ENCODE assay signal across 12 cellular contexts in genomic region chr17:18089613-18090012, GRCh38. TPM values are rescaled to one million over a fixed set of nuclear protein-coding genes. Genes with fewer than 3 reads are reported as not detected.
A peak's percentile ranks its signal among the peaks of the same experiment; 100 is the strongest.
DNase-seq lines count a peak whose midpoint lies in the region; ATAC-seq, FAIRE-seq and TF ChIP-seq lines count a peak whose summit lies in the region.
"Had no signal": no experiment of that assay in that cellular context is flagged by ENCODE, and none has a peak within 500 bp of the region (broad histone marks: within the 10 kb centered on the region; RNA-seq: fewer than 3 reads in every experiment).

No MANE protein-coding gene starts in this region.

- ATAC-seq in T-cell (replicated peaks in 1 of 4) = no peak
- ATAC-seq in stimulated activated naive B cell treated with anti-CD40 and anti-IgM and Interleukin-4, amounts not matched to agents 10 μg/mL and 1 μg/mL and 100 μg/mL, for 72 hours (replicated peaks) = no peak
- no peak for ATAC-seq in HG02763 (IDR thresholded peaks at IDR 0.05; ENCODE audit: unreplicated experiment)

- H2AK5ac ChIP-seq in H1 (ENCODE audit: low read depth, low read length) (no peak overlapping the region), neuronal stem cell (ENCODE audit: low read depth, low read length) (no peak overlapping the region)

- no peak overlapping the region for H3K4ac ChIP-seq in H1 (replicated peaks; ENCODE audit: insufficient read length, low read depth, low read length)
- H3K4ac ChIP-seq in neuronal stem cell (ENCODE audit: low read length) = no peak overlapping the region

- no peaks in the 10 kb centered on the region for H3K9me3 Mint-ChIP-seq in activated naive CD4-positive, alpha-beta T cell treated with anti-CD3 and anti-CD28 coated beads, Interleukin-2, amount 50 U/mL, for 24 hours
- no peaks in the 10 kb centered on the region for H3K9me3 Mint-ChIP-seq in T-cell
- H3K9me3 Mint-ChIP-seq in stimulated activated naive B cell treated with anti-CD40 and anti-IgM and Interleukin-4, amounts not matched to agents 10 μg/mL and 1 μg/mL and 100 μg/mL, for 72 hours = no peaks in the 10 kb centered on the region

- H3K9me3 ChIP-seq in H1 (ENCODE audit: insufficient read depth in 2 of 2, low read depth in 1 of 2, low read length in 1 of 2) = no peaks in the 10 kb centered on the region
- no peaks in the 10 kb centered on the region for H3K9me3 ChIP-seq in neuronal stem cell (replicated peaks in 1 of 2; ENCODE audit: control insufficient read depth in 2 of 2, insufficient read depth in 1 of 2, low read depth in 1 of 2, low read length in 2 of 2)
- H3K9me3 ChIP-seq: upper lobe of left lung had no signal

- H2BK15ac ChIP-seq in H1 (ENCODE audit: low read length) (no peak overlapping the region), neuronal stem cell (ENCODE audit: low read length) (no peak overlapping the region)

- POLR2A ChIA-PET in T-cell (lab: Charles Lee) = no interaction called here
- POLR2A ChIA-PET in H1 (lab: Charles Lee; ENCODE audit: partially characterized antibody) = interaction anchor here (0.7 to 2.3 kb wide), 6 partner anchors 9 to 253 kb away, joined by 3 to 9 read pairs (median 4); partner anchors contain the start of gene SREBF1

- H3K79me1 ChIP-seq in H1 (ENCODE audit: low read depth, low read length) = peaks cover 7% of the 10 kb centered on the region
- peaks cover 6% of the 10 kb centered on the region for H3K79me1 ChIP-seq in neuronal stem cell (ENCODE audit: low read depth, low read length)

- TF ChIP-seq RAD21 in H1 (IDR thresholded peaks at IDR 0.05 in 1 of 2, conservative IDR thresholded peaks at IDR 0.05 in 1 of 2; ENCODE audit: low read depth in 2 of 2, low read length in 2 of 2) = no peak

- no peak for DNase-seq in activated naive CD4-positive, alpha-beta T cell treated with Interleukin-2 at 50 U/mL for 16 hours
- DNase-seq in T-cell = no peak
- no peak for DNase-seq in H1 (ENCODE audit: low read depth in 1 of 2, low spot score in 2 of 2)
- no peak for DNase-seq in stimulated activated naive B cell treated with anti-CD40 and anti-IgM and Interleukin-4, amounts not matched to agents 10 μg/mL and 1 μg/mL and 100 μg/mL, for 72 hours
- DNase-seq in neuronal stem cell (ENCODE audit: low spot score) = no peak
- DNase-seq in superior temporal gyrus (ENCODE audit: extremely low spot score) = no peak
- DNase-seq: mesendoderm, NCI-H1694, NCI-H526, upper lobe of left lung had no signal

- H2BK120ac ChIP-seq in H1 (replicated peaks; ENCODE audit: low read depth, low read length) = no peak overlapping the region
- no peak overlapping the region for H2BK120ac ChIP-seq in neuronal stem cell (ENCODE audit: low read depth, low read length)

- no peaks in the 10 kb centered on the region for H4K20me1 ChIP-seq in H1 (replicated peaks in 1 of 2; ENCODE audit: control insufficient read depth in 1 of 2, insufficient read depth in 2 of 2, low read length in 2 of 2)

- H2BK12ac ChIP-seq in H1 (ENCODE audit: low read depth, low read length) (no peak overlapping the region), neuronal stem cell (ENCODE audit: low read length) (no peak overlapping the region)

- H3K27me3 Mint-ChIP-seq in activated naive CD4-positive, alpha-beta T cell treated with anti-CD3 and anti-CD28 coated beads, Interleukin-2, amount 50 U/mL, for 24 hours = no peaks in the 10 kb centered on the region
- H3K27me3 Mint-ChIP-seq in T-cell = no peaks in the 10 kb centered on the region
- no peaks in the 10 kb centered on the region for H3K27me3 Mint-ChIP-seq in stimulated activated naive B cell treated with anti-CD40 and anti-IgM and Interleukin-4, amounts not matched to agents 10 μg/mL and 1 μg/mL and 100 μg/mL, for 72 hours

- H3K23me2 ChIP-seq in H1 (ENCODE audit: low read depth, low read length) = peaks cover 7% of the 10 kb centered on the region; the same call in 1 of the 2 replicates

- no peak for FAIRE-seq in H1 (lab: Jason Lieb, UNC)

- no peak overlapping the region; a peak in 1 of 4 replicates for H3K4me2 ChIP-seq in H1 (ENCODE audit: insufficient read depth in 1 of 2, low read depth in 2 of 2, low read length in 2 of 2)
- no peak overlapping the region for H3K4me2 ChIP-seq in neuronal stem cell (ENCODE audit: insufficient read depth, low read length, poor library complexity, severe bottlenecking)

- CTCF ChIA-PET in T-cell (lab: Charles Lee) = interaction anchor here in 1 of 2 donors (0.7 kb wide), 1 partner anchor 38 kb away, joined by 7 read pairs; no protein-coding TSS in a partner anchor
- CTCF ChIA-PET in H1 (lab: Charles Lee; ENCODE audit: partially characterized antibody) = interaction anchor here (1.1 kb wide), 2 partner anchors 13 to 52 kb away, joined by 3 read pairs; no protein-coding TSS in a partner anchor

- no peak overlapping the region for H2BK20ac ChIP-seq in H1 (ENCODE audit: low read length)

- H2AFZ ChIP-seq in H1 (ENCODE audit: low read length) (no peak overlapping the region), neuronal stem cell (ENCODE audit: low read length) (no peak overlapping the region)

- TF ChIP-seq EP300 in H1 (IDR thresholded peaks at IDR 0.05; ENCODE audit: borderline replicate concordance in 1 of 2, low read depth in 2 of 2, low read length in 2 of 2) = no peak

- peaks cover 2 to 3% (median 3%) of the 10 kb centered on the region in 4 experiments; a peak in 4 of 7 replicates for H3K4me1 ChIP-seq in H1 (replicated peaks in 1 of 4; ENCODE audit: control insufficient read depth in 3 of 4, insufficient read depth in 4 of 4, low read length in 3 of 4)
- peaks cover 0 to 6% of the 10 kb centered on the region in 2 donors for H3K4me1 ChIP-seq in neuronal stem cell (ENCODE audit: control insufficient read depth in 2 of 2, insufficient read depth in 1 of 2, low read depth in 1 of 2, low read length in 2 of 2)

- no peak overlapping the region for H4K8ac ChIP-seq in H1 (ENCODE audit: extremely low read depth, insufficient read depth, low read length)
- no peak overlapping the region for H4K8ac ChIP-seq in neuronal stem cell (ENCODE audit: low read depth, low read length)

- no peak overlapping the region for H3K27ac ChIP-seq in H1 (ENCODE audit: low read depth, low read length)
- no peak overlapping the region for H3K27ac ChIP-seq in neuronal stem cell (replicated peaks; ENCODE audit: low read length)

- no peak overlapping the region for H3K56ac ChIP-seq in H1 (replicated peaks; ENCODE audit: insufficient read length, low read depth, low read length)

- H3K36me3 Mint-ChIP-seq in activated naive CD4-positive, alpha-beta T cell treated with anti-CD3 and anti-CD28 coated beads, Interleukin-2, amount 50 U/mL, for 24 hours = peaks cover 10% of the 10 kb centered on the region
- H3K36me3 Mint-ChIP-seq in T-cell = peaks cover 10% of the 10 kb centered on the region
- peaks cover 30 to 39% of the 10 kb centered on the region in 2 donors for H3K36me3 Mint-ChIP-seq in stimulated activated naive B cell treated with anti-CD40 and anti-IgM and Interleukin-4, amounts not matched to agents 10 μg/mL and 1 μg/mL and 100 μg/mL, for 72 hours

- H4K91ac ChIP-seq in H1 (replicated peaks; ENCODE audit: insufficient read length, low read length) = no peak overlapping the region
- no peak overlapping the region for H4K91ac ChIP-seq in neuronal stem cell (ENCODE audit: low read depth, low read length, poor library complexity)

- H3K4me1 Mint-ChIP-seq in activated naive CD4-positive, alpha-beta T cell treated with anti-CD3 and anti-CD28 coated beads, Interleukin-2, amount 50 U/mL, for 24 hours = peaks cover 32% of the 10 kb centered on the region
- H3K4me1 Mint-ChIP-seq in T-cell = peaks cover 32 to 36% (median 34%) of the 10 kb centered on the region in 3 donors
- H3K4me1 Mint-ChIP-seq in stimulated activated naive B cell treated with anti-CD40 and anti-IgM and Interleukin-4, amounts not matched to agents 10 μg/mL and 1 μg/mL and 100 μg/mL, for 72 hours = peaks cover 20 to 40% of the 10 kb centered on the region in 2 donors

- H3K27me3 ChIP-seq in H1 (replicated peaks in 1 of 4; ENCODE audit: control insufficient read depth in 3 of 4, extremely low read depth in 1 of 4, insufficient read depth in 3 of 4, low read length in 3 of 4) (no peaks in the 10 kb centered on the region), neuronal stem cell (ENCODE audit: control insufficient read depth in 3 of 3, insufficient read depth in 3 of 3, low read depth in 1 of 3, low read length in 3 of 3) (no peaks in the 10 kb centered on the region)
- H3K27me3 ChIP-seq: upper lobe of left lung had no signal

- H3K36me3 ChIP-seq in H1 (ENCODE audit: control insufficient read depth in 2 of 4, insufficient read depth in 4 of 4, low read length in 3 of 4) (peaks cover 3 to 10% (median 6%) of the 10 kb centered on the region in 4 experiments; a peak in 5 of 8 replicates), neuronal stem cell (replicated peaks in 1 of 2; ENCODE audit: control insufficient read depth in 2 of 2, insufficient read depth in 2 of 2, low read length in 2 of 2) (peaks cover 6 to 33% of the 10 kb centered on the region in 2 donors)

- 90% methylated on average over 2 of the region's 2 CpGs; no CpG with 5 or more reads in 1 of the 2 experiments for WGBS in H1 (ENCODE audit: extremely low coverage in 1 of 2, insufficient coverage in 1 of 2, insufficient read length in 1 of 2, insufficient replicate concordance in 2 of 2, low coverage in 1 of 2, low lambda C conversion rate in 2 of 2, missing lambda C conversion rate in 1 of 2), 2 experiments
- WGBS in neuronal stem cell (ENCODE audit: extremely low coverage in 2 of 2, insufficient read length in 2 of 2, insufficient replicate concordance in 1 of 2), 2 donors = no CpG with 5 or more reads among the region's 2 CpGs

- H2BK5ac ChIP-seq in H1 (ENCODE audit: low read depth, low read length) = no peak overlapping the region
- no peak overlapping the region for H2BK5ac ChIP-seq in neuronal stem cell (ENCODE audit: low read length)

- peak overlapping the region; percentile 88 for H3K27ac Mint-ChIP-seq in activated naive CD4-positive, alpha-beta T cell treated with anti-CD3 and anti-CD28 coated beads, Interleukin-2, amount 50 U/mL, for 24 hours
- H3K27ac Mint-ChIP-seq in T-cell = peak overlapping the region; percentile 48 to 75
- H3K27ac Mint-ChIP-seq in stimulated activated naive B cell treated with anti-CD40 and anti-IgM and Interleukin-4, amounts not matched to agents 10 μg/mL and 1 μg/mL and 100 μg/mL, for 72 hours = peak overlapping the region; percentile 38

- H3K9ac ChIP-seq in H1 (replicated peaks in 1 of 4; ENCODE audit: extremely low read depth in 1 of 4, low read depth in 3 of 4, low read length in 3 of 4) (no peak overlapping the region), neuronal stem cell (ENCODE audit: low read depth, low read length, poor library complexity) (no peak overlapping the region)

- peaks cover 3 to 20% of the 10 kb centered on the region in 2 experiments; a peak in 3 of 4 replicates for H3K79me2 ChIP-seq in H1 (ENCODE audit: control insufficient read depth in 1 of 2, insufficient read depth in 2 of 2, low read length in 2 of 2)

- peak overlapping the region; percentile 100 for H3K4me3 Mint-ChIP-seq in activated naive CD4-positive, alpha-beta T cell treated with anti-CD3 and anti-CD28 coated beads, Interleukin-2, amount 50 U/mL, for 24 hours
- H3K4me3 Mint-ChIP-seq in T-cell = peak overlapping the region; percentile 45 to 95 (median 61)
- H3K4me3 Mint-ChIP-seq in stimulated activated naive B cell treated with anti-CD40 and anti-IgM and Interleukin-4, amounts not matched to agents 10 μg/mL and 1 μg/mL and 100 μg/mL, for 72 hours = peak overlapping the region; percentile 0 to 26

- H3K14ac ChIP-seq in H1 (ENCODE audit: insufficient read length) (no peak overlapping the region), neuronal stem cell (ENCODE audit: low read length) (no peak overlapping the region)

- H3K18ac ChIP-seq in H1 (ENCODE audit: extremely low read depth, low read length) (no peak overlapping the region), neuronal stem cell (ENCODE audit: low read length) (no peak overlapping the region)

- H3K23ac ChIP-seq in H1 (ENCODE audit: insufficient read length) = no peak overlapping the region
- H3K23ac ChIP-seq in neuronal stem cell (ENCODE audit: low read depth, low read length, poor library complexity) = no peak overlapping the region

- no peak for TF ChIP-seq POLR2A in H1 (IDR thresholded peaks at IDR 0.05; ENCODE audit: control extremely low read depth in 1 of 2, low read depth in 2 of 2, low read length in 2 of 2)

- no peak overlapping the region for H4K5ac ChIP-seq in H1 (ENCODE audit: insufficient read length, low read depth, low read length)

- no peak for TF ChIP-seq CTCF in H1 (IDR thresholded peaks at IDR 0.05; ENCODE audit: control extremely low read depth in 1 of 3, insufficient read depth in 1 of 3, low read depth in 1 of 3, low read length in 3 of 3)

- no peak overlapping the region for H3K4me3 ChIP-seq in H1 (ENCODE audit: extremely low read depth in 1 of 4, insufficient read depth in 2 of 4, low read depth in 3 of 4, low read length in 4 of 4)
- peak overlapping the region in 1 of 2 donors; percentile 51 for H3K4me3 ChIP-seq in neuronal stem cell (ENCODE audit: low read length in 2 of 2)

RNA-seq across cellular contexts. Expression of gene DRG2, which starts 1.9 kb away (rescaled TPM):
- 10 to 100 TPM; 48.1 to 65.7 (median 57.3) TPM for total RNA-seq in T-cell
- 44.6 and 50.1 TPM in 2 replicates for total RNA-seq in H1 (2021; fragmentation: NEBNext Ultra II Directional; extraction: Animal tissue kit (Norgen Biotek cat#: 25700))
- 47.8 and 57.5 TPM in 2 replicates for polyA plus RNA-seq in H1 (2011; rRNA removed)
- 53.2 TPM for polyA plus RNA-seq in H1 (2011; cell fraction: cytosol; rRNA removed)
- polyA plus RNA-seq in H1 (2011; cell fraction: nucleus; rRNA removed) = 84.6 TPM
- 45.5 to 54.2 TPM (median 52.2 TPM) in 4 replicates for polyA plus RNA-seq in H1 (2012, experiment 1 of 2)
- 67.7 TPM for polyA plus RNA-seq in H1 (2012, experiment 2 of 2)
- polyA plus RNA-seq in H1 (2013, experiment 1 of 2) = 29.2 TPM
- 27.1 TPM for polyA plus RNA-seq in H1 (2013, experiment 2 of 2)
- 45.4 and 60.9 TPM in 2 replicates for polyA minus RNA-seq in H1 (2011; rRNA and poly(A)+ RNA removed)
- polyA minus RNA-seq in H1 (2011; cell fraction: cytosol; rRNA and poly(A)+ RNA removed) = 29.4 TPM
- 70.4 TPM for polyA minus RNA-seq in H1 (2011; cell fraction: nucleus; rRNA and poly(A)+ RNA removed)
- polyA plus RNA-seq in neuronal stem cell (2013, experiment 1 of 2) = 21.8 TPM
- 20.9 TPM for polyA plus RNA-seq in neuronal stem cell (2013, experiment 2 of 2)

RNA-seq across cellular contexts. Expression of gene MYO15A, which starts 18.9 kb away (rescaled TPM):
- total RNA-seq in T-cell = 1 to 10 TPM in 4 of 5 donors, under 1 TPM in 1; 0.76 to 1.9 (median 1.3) TPM
- 1.5 and 1.6 TPM in 2 replicates for total RNA-seq in H1 (2021; fragmentation: NEBNext Ultra II Directional; extraction: Animal tissue kit (Norgen Biotek cat#: 25700))
- 4.2 and 5.5 TPM in 2 replicates for polyA plus RNA-seq in H1 (2011; rRNA removed)
- polyA plus RNA-seq in H1 (2011; cell fraction: cytosol; rRNA removed) = 5.4 TPM
- 22.4 TPM for polyA plus RNA-seq in H1 (2011; cell fraction: nucleus; rRNA removed)
- 2.0 to 4.0 TPM (median 3.2 TPM) in 4 replicates for polyA plus RNA-seq in H1 (2012, experiment 1 of 2)
- 1.1 TPM for polyA plus RNA-seq in H1 (2012, experiment 2 of 2)
- 1.2 TPM for polyA plus RNA-seq in H1 (2013, experiment 1 of 2)
- 0.94 TPM for polyA plus RNA-seq in H1 (2013, experiment 2 of 2)
- polyA minus RNA-seq in H1 (2011; rRNA and poly(A)+ RNA removed) = 1.7 and 3.2 TPM in 2 replicates
- polyA minus RNA-seq in H1 (2011; cell fraction: cytosol; rRNA and poly(A)+ RNA removed) = 1.7 TPM
- polyA minus RNA-seq in H1 (2011; cell fraction: nucleus; rRNA and poly(A)+ RNA removed) = 7.4 TPM
- 1.3 TPM for polyA plus RNA-seq in neuronal stem cell (2013, experiment 1 of 2)
- polyA plus RNA-seq in neuronal stem cell (2013, experiment 2 of 2) = 1.4 TPM

RNA-seq across cellular contexts. Expression of gene GID4, which starts 50.4 kb away (rescaled TPM):
- total RNA-seq in T-cell = 10 to 100 TPM in 2 of 5 donors, 1 to 10 TPM in 3; 7.9 to 12.3 (median 10.0) TPM
- 15.0 and 15.2 TPM in 2 replicates for total RNA-seq in H1 (2021; fragmentation: NEBNext Ultra II Directional; extraction: Animal tissue kit (Norgen Biotek cat#: 25700))
- polyA plus RNA-seq in H1 (2011; rRNA removed) = 5.4 and 5.6 TPM in 2 replicates
- 6.2 TPM for polyA plus RNA-seq in H1 (2011; cell fraction: cytosol; rRNA removed)
- polyA plus RNA-seq in H1 (2011; cell fraction: nucleus; rRNA removed) = 6.3 TPM
- polyA plus RNA-seq in H1 (2012, experiment 1 of 2) = 7.2 to 9.3 TPM (median 8.4 TPM) in 4 replicates
- 4.6 TPM for polyA plus RNA-seq in H1 (2012, experiment 2 of 2)
- 5.7 TPM for polyA plus RNA-seq in H1 (2013, experiment 1 of 2)
- polyA plus RNA-seq in H1 (2013, experiment 2 of 2) = 6.2 TPM
- 15.1 and 24.7 TPM in 2 replicates for polyA minus RNA-seq in H1 (2011; rRNA and poly(A)+ RNA removed)
- 9.4 TPM for polyA minus RNA-seq in H1 (2011; cell fraction: cytosol; rRNA and poly(A)+ RNA removed)
- 13.3 TPM for polyA minus RNA-seq in H1 (2011; cell fraction: nucleus; rRNA and poly(A)+ RNA removed)
- polyA plus RNA-seq in neuronal stem cell (2013, experiment 1 of 2) = 9.7 TPM
- polyA plus RNA-seq in neuronal stem cell (2013, experiment 2 of 2) = 10.5 TPM

RNA-seq across cellular contexts. Expression of gene ATPAF2, which starts 50.6 kb away (rescaled TPM):
- total RNA-seq in T-cell = 10 to 100 TPM; 23.6 to 32.9 (median 27.7) TPM
- 22.9 and 23.3 TPM in 2 replicates for total RNA-seq in H1 (2021; fragmentation: NEBNext Ultra II Directional; extraction: Animal tissue kit (Norgen Biotek cat#: 25700))
- 19.6 and 28.3 TPM in 2 replicates for polyA plus RNA-seq in H1 (2011; rRNA removed)
- 19.4 TPM for polyA plus RNA-seq in H1 (2011; cell fraction: cytosol; rRNA removed)
- 37.4 TPM for polyA plus RNA-seq in H1 (2011; cell fraction: nucleus; rRNA removed)
- polyA plus RNA-seq in H1 (2012, experiment 1 of 2) = 11.7 to 18.7 TPM (median 17.3 TPM) in 4 replicates
- polyA plus RNA-seq in H1 (2012, experiment 2 of 2) = 40.0 TPM
- 13.9 TPM for polyA plus RNA-seq in H1 (2013, experiment 1 of 2)
- polyA plus RNA-seq in H1 (2013, experiment 2 of 2) = 14.8 TPM
- 19.0 and 20.4 TPM in 2 replicates for polyA minus RNA-seq in H1 (2011; rRNA and poly(A)+ RNA removed)
- 14.2 TPM for polyA minus RNA-seq in H1 (2011; cell fraction: cytosol; rRNA and poly(A)+ RNA removed)
- 18.3 TPM for polyA minus RNA-seq in H1 (2011; cell fraction: nucleus; rRNA and poly(A)+ RNA removed)
- 18.5 TPM for polyA plus RNA-seq in neuronal stem cell (2013, experiment 1 of 2)
- polyA plus RNA-seq in neuronal stem cell (2013, experiment 2 of 2) = 19.0 TPM

Comparison
In these comparisons a context has a peak if more than half of its experiments do, and no peak if none do; other contexts are left out.
1. H3K27ac Mint-ChIP-seq: peak in every context shown above with its lines; median percentile 88 in activated naive CD4-positive, alpha-beta T cell treated with anti-CD3 and anti-CD28 coated beads, Interleukin-2, amount 50 U/mL, for 24 hours; 62 in T-cell; 38 in stimulated activated naive B cell treated with anti-CD40 and anti-IgM and Interleukin-4, amounts not matched to agents 10 μg/mL and 1 μg/mL and 100 μg/mL, for 72 hours.
2. H3K4me3 Mint-ChIP-seq: peak in every context shown above with its lines; median percentile 100 in activated naive CD4-positive, alpha-beta T cell treated with anti-CD3 and anti-CD28 coated beads, Interleukin-2, amount 50 U/mL, for 24 hours; 61 in T-cell; 13 in stimulated activated naive B cell treated with anti-CD40 and anti-IgM and Interleukin-4, amounts not matched to agents 10 μg/mL and 1 μg/mL and 100 μg/mL, for 72 hours.